In genomic region chr2:115774361-115774760, GRCh38 we compare ENCODE assay signal across 9 cellular contexts.
"Had no signal": no experiment of that assay in that cellular context is flagged by ENCODE, and none has a peak within 500 bp of the region (broad histone marks: within the 10 kb centered on the region; RNA-seq: fewer than 3 reads in every experiment).

No MANE protein-coding gene starts in this region.

- H3K4me3 ChIP-seq: GM23248, GM23338, HAP-1 had no signal

- H3K27ac ChIP-seq: GM23248 had no signal

- H3K36me3 ChIP-seq: HAP-1 had no signal

- H3K9ac ChIP-seq: GM23248 had no signal

- ATAC-seq: GM23338, HCT116 had no signal

- H3K9me3 ChIP-seq: HAP-1 had no signal

- H3K4me2 ChIP-seq: GM23338 had no signal

- DNase-seq: GM23248, GOT3, H7, H9, HCEC 1CT, HFFc6 had no signal
